ENCODE assay signal across 1 cellular context in genomic region chr19:51693246-51693645, GRCh38.
TF ChIP-seq lines count a peak whose summit lies in the region.

SPACA6 (plus strand) TSS chr19:51693330; CDS start chr19:51693527, 197 bp downstream.

TF ChIP-seq in GM23338, 12 proteins besides CTCF, POLR2A, EP300 and RAD21 (continued from another document):
- TF ChIP-seq, protein P1, sequence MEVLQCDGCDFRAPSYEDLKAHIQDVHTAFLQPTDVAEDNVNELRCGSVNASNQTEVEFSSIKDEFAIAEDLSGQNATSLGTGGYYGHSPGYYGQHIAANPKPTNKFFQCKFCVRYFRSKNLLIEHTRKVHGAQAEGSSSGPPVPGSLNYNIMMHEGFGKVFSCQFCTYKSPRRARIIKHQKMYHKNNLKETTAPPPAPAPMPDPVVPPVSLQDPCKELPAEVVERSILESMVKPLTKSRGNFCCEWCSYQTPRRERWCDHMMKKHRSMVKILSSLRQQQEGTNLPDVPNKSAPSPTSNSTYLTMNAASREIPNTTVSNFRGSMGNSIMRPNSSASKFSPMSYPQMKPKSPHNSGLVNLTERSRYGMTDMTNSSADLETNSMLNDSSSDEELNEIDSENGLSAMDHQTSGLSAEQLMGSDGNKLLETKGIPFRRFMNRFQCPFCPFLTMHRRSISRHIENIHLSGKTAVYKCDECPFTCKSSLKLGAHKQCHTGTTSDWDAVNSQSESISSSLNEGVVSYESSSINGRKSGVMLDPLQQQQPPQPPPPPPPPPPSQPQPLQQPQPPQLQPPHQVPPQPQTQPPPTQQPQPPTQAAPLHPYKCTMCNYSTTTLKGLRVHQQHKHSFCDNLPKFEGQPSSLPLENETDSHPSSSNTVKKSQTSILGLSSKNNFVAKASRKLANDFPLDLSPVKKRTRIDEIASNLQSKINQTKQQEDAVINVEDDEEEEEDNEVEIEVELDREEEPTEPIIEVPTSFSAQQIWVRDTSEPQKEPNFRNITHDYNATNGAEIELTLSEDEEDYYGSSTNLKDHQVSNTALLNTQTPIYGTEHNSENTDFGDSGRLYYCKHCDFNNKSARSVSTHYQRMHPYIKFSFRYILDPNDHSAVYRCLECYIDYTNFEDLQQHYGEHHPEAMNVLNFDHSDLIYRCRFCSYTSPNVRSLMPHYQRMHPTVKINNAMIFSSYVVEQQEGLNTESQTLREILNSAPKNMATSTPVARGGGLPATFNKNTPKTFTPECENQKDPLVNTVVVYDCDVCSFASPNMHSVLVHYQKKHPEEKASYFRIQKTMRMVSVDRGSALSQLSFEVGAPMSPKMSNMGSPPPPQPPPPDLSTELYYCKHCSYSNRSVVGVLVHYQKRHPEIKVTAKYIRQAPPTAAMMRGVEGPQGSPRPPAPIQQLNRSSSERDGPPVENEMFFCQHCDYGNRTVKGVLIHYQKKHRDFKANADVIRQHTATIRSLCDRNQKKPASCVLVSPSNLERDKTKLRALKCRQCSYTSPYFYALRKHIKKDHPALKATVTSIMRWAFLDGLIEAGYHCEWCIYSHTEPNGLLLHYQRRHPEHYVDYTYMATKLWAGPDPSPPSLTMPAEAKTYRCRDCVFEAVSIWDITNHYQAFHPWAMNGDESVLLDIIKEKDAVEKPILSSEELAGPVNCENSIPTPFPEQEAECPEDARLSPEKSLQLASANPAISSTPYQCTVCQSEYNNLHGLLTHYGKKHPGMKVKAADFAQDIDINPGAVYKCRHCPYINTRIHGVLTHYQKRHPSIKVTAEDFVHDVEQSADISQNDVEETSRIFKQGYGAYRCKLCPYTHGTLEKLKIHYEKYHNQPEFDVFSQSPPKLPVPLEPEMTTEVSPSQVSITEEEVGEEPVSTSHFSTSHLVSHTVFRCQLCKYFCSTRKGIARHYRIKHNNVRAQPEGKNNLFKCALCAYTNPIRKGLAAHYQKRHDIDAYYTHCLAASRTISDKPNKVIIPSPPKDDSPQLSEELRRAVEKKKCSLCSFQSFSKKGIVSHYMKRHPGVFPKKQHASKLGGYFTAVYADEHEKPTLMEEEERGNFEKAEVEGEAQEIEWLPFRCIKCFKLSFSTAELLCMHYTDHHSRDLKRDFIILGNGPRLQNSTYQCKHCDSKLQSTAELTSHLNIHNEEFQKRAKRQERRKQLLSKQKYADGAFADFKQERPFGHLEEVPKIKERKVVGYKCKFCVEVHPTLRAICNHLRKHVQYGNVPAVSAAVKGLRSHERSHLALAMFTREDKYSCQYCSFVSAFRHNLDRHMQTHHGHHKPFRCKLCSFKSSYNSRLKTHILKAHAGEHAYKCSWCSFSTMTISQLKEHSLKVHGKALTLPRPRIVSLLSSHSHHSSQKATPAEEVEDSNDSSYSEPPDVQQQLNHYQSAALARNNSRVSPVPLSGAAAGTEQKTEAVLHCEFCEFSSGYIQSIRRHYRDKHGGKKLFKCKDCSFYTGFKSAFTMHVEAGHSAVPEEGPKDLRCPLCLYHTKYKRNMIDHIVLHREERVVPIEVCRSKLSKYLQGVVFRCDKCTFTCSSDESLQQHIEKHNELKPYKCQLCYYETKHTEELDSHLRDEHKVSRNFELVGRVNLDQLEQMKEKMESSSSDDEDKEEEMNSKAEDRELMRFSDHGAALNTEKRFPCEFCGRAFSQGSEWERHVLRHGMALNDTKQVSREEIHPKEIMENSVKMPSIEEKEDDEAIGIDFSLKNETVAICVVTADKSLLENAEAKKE (CRISPR knock-in tag; IDR thresholded peaks at IDR 0.05), result no peak
- TF ChIP-seq STAT1 (IDR thresholded peaks at IDR 0.05; ENCODE audit: unreplicated experiment) (no peak), ZNF114 (CRISPR knock-in tag; IDR thresholded peaks at IDR 0.05) (no peak), EZH2phosphoT487 (IDR thresholded peaks at IDR 0.05; ENCODE audit: unreplicated experiment) (no peak)
